ENCODE assay signal across 1 cellular context in genomic region chr17:4109424-4109823, GRCh38.
TF ChIP-seq lines count a peak whose summit lies in the region.

No MANE protein-coding gene starts in this region.

TF ChIP-seq in IMR-90, 13 proteins besides CTCF, POLR2A, EP300 and RAD21:
- no peak for TF ChIP-seq NFE2L2 (IDR thresholded peaks at IDR 0.05; ENCODE audit: low read depth, low read length)
- no peak for TF ChIP-seq BHLHE40 (IDR thresholded peaks at IDR 0.05; ENCODE audit: low read depth, low read length)
- TF ChIP-seq MXI1 (IDR thresholded peaks at IDR 0.05; ENCODE audit: borderline replicate concordance, low read depth, low read length), result no peak
- no peak for TF ChIP-seq SMC3 (IDR thresholded peaks at IDR 0.05; ENCODE audit: low read depth, low read length)
- TF ChIP-seq MAFK (IDR thresholded peaks at IDR 0.05; ENCODE audit: low read depth, low read length), result no peak
- TF ChIP-seq USF2 (IDR thresholded peaks at IDR 0.05; ENCODE audit: low read depth, low read length), result no peak
- TF ChIP-seq FOS (IDR thresholded peaks at IDR 0.05; ENCODE audit: low read depth, low read length), result no peak
TF ChIP-seq in IMR-90: peak in this region for 0.
